In the genomic region with DNA sequence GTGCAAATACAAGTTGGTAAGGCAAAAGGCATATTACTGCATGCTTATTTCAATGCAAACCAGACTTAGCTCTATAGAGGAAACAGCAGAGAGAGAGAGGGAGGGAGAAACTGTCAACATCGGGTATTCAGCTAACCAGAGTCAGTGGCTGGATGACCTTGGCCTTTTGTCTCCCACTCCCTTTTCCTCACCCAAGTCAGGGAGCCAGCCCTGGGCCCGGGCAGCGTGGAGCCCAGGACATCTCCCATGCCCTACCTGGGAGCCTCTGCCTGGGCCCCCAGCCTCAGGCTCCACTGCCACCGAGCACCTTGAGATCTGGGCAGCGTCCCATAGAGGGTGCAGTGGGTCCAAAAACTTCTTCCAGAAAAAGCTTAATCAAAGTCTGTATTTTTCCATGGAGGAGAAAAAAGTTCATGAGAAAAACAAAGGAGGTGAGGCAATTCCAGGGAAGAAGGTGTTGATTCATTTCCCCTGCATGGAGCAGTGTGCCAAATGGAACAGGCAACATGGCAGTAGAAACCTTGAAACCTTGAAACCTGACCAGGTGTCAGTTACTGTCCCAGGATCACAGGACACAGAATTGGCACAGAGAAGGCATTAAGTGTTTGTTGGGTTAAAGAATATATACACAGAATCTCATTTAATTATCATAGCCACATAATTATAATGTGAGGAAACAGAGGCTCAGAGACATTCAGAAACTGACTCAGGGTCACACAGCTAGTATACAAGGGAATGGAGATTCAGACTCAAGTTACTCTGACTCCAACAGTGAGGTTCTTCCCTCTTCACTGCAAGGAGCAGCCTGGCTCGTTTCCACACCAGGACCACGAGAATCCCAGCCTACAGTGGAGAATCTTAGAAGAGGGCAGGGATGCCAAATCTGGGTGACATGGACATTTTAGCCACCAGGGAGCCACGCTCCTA, we compare ENCODE assay signal across 18 cellular contexts. TPM values are rescaled to one million over a fixed set of nuclear protein-coding genes. Genes with fewer than 3 reads are reported as not detected.
DNase-seq lines count a peak whose midpoint lies in the region; ATAC-seq and TF ChIP-seq lines count a peak whose summit lies in the region.
"Had no signal": no experiment of that assay in that cellular context is flagged by ENCODE, and none has a peak within 500 bp of the region (broad histone marks: within the 10 kb centered on the region; RNA-seq: fewer than 3 reads in every experiment).

No MANE protein-coding gene starts in this region.

- no peak overlapping the region for H3K4me2 ChIP-seq in DND-41 (ENCODE audit: insufficient read depth, low read length)
- no peak overlapping the region for H3K4me2 ChIP-seq in Loucy (ENCODE audit: low read depth, low read length, poor library complexity, severe bottlenecking)

- H3F3A ChIP-seq in Loucy (ENCODE audit: low read depth), result no peaks in the 10 kb centered on the region

- H3K9ac ChIP-seq in DND-41 (ENCODE audit: low read depth, low read length), result no peak overlapping the region
- H3K9ac ChIP-seq in Loucy (ENCODE audit: low read depth, low read length, poor library complexity, severe bottlenecking), result no peak overlapping the region

- H3K79me2 ChIP-seq in DND-41 (ENCODE audit: insufficient read depth, low read length), result no peaks in the 10 kb centered on the region
- H3K79me2 ChIP-seq in Loucy (ENCODE audit: insufficient read depth, low read length), result no peaks in the 10 kb centered on the region

- H3K36me3 ChIP-seq in DND-41 (ENCODE audit: insufficient read depth, low read length) (no peaks in the 10 kb centered on the region), Loucy (ENCODE audit: insufficient read depth, low read length) (no peaks in the 10 kb centered on the region)
- H3K36me3 ChIP-seq: esophagus muscularis mucosa, left lung, uterus had no signal

- H3K27me3 ChIP-seq in DND-41 (ENCODE audit: insufficient read depth, low read length, poor library complexity) (no peaks in the 10 kb centered on the region), Loucy (ENCODE audit: insufficient read depth, low read length, poor library complexity, severe bottlenecking) (no peaks in the 10 kb centered on the region)
- H3K27me3 ChIP-seq: left lung, uterus had no signal

- H3K4me1 ChIP-seq in DND-41 (ENCODE audit: insufficient read depth, low read length) (peaks cover 7% of the 10 kb centered on the region), Loucy (ENCODE audit: insufficient read depth, low read length, poor library complexity, severe bottlenecking) (peaks cover 7% of the 10 kb centered on the region)
- H3K4me1 ChIP-seq: esophagus muscularis mucosa, uterus had no signal

- no peak for DNase-seq in DND-41
- DNase-seq in choroid plexus epithelial cell (ENCODE audit: low read depth), result no peak
- DNase-seq in lung microvascular endothelial cell (ENCODE audit: low read depth in 2 of 2), result peak; percentile 69
- no peak for DNase-seq in caudate nucleus (lab: John Stamatoyannopoulos, UW)
- no peak for DNase-seq in germinal center (ENCODE audit: low spot score)
- no peak for DNase-seq in middle frontal gyrus (ENCODE audit: extremely low spot score, low spot score)
- DNase-seq in HuH-7 (ENCODE audit: low spot score), result no peak
- DNase-seq: activated CD4-positive, alpha-beta memory T cell treated with anti-CD3 and anti-CD28 coated beads, Interleukin-2, amount 10 ng/mL, durations not matched to agents 7 days and 5 days; Calu3; left lung; NCI-H1417 treated with DMSO at 0.1 percent for 48 hours; NCI-H345; stimulated activated naive CD8-positive, alpha-beta T cell treated with anti-CD3 and anti-CD28 coated beads, Interleukin-15, amount 100 ng/mL, for 72 hours had no signal

- no peaks in the 10 kb centered on the region for H3K9me3 ChIP-seq in DND-41 (ENCODE audit: insufficient read depth, low read length, severe bottlenecking)
- H3K9me3 ChIP-seq in Loucy (ENCODE audit: insufficient read depth, low read depth, low read length), result no peaks in the 10 kb centered on the region
- H3K9me3 ChIP-seq: esophagus muscularis mucosa, left lung, uterus had no signal

- H4K20me1 ChIP-seq in DND-41 (ENCODE audit: insufficient read depth, low read length) (no peaks in the 10 kb centered on the region), Loucy (ENCODE audit: insufficient read depth, low read length, poor library complexity, severe bottlenecking) (no peaks in the 10 kb centered on the region)

- TF ChIP-seq CTCF in DND-41 (IDR thresholded peaks at IDR 0.05; ENCODE audit: borderline replicate concordance, extremely low read depth, low read length, poor library complexity, severe bottlenecking) (peak; percentile 20), Loucy (conservative IDR thresholded peaks at IDR 0.05; ENCODE audit: low read length) (peak; percentile 46), choroid plexus epithelial cell (conservative IDR thresholded peaks at IDR 0.05; ENCODE audit: low read depth, low read length) (peak; percentile 32)

- no peaks in the 10 kb centered on the region for H3K9me2 ChIP-seq in Loucy (replicated peaks; ENCODE audit: low read depth, low read length)

- 0 out of 2 replicates have a peak overlapping the region, but pooled peaks have one; percentile 9 for H2AFZ ChIP-seq in DND-41 (ENCODE audit: low read depth, low read length)
- H2AFZ ChIP-seq in Loucy (ENCODE audit: low read length), result no peak overlapping the region

- no peak overlapping the region for H3K27ac ChIP-seq in DND-41 (ENCODE audit: low read length)
- H3K27ac ChIP-seq in caudate nucleus (ENCODE audit: low read depth, low read length), result no peak overlapping the region
- H3K27ac ChIP-seq: esophagus muscularis mucosa, left lung, SK-N-MC, uterus had no signal

- H3K4me3 ChIP-seq in DND-41 (ENCODE audit: low read depth in 1 of 2, low read length in 2 of 2), result no peak overlapping the region
- no peak overlapping the region for H3K4me3 ChIP-seq in Loucy (ENCODE audit: low read length, poor library complexity, severe bottlenecking)
- no peak overlapping the region for H3K4me3 ChIP-seq in choroid plexus epithelial cell (ENCODE audit: low read depth, low read length)
- H3K4me3 ChIP-seq: esophagus muscularis mucosa, left lung, SK-N-MC, uterus had no signal

- no peak for ATAC-seq in DND-41 (ENCODE audit: insufficient read depth, low read depth)
- ATAC-seq: left lung; stimulated activated naive CD8-positive, alpha-beta T cell treated with anti-CD3 and anti-CD28 coated beads, Interleukin-15, amount 100 ng/mL, for 72 hours had no signal

RNA-seq across cellular contexts. Expression of a gene that starts 5.8 kb away (rescaled TPM):
- 138 and 166 TPM in 2 replicates for total RNA-seq in lung microvascular endothelial cell

RNA-seq across cellular contexts. Expression of a gene that starts 9.9 kb away (rescaled TPM):
- not detected in 2 replicates for total RNA-seq in lung microvascular endothelial cell
- total RNA-seq: activated CD4-positive, alpha-beta memory T cell treated with anti-CD3 and anti-CD28 coated beads, Interleukin-2, amount 10 ng/mL, durations not matched to agents 7 days and 5 days; esophagus muscularis mucosa; posterior vena cava; uterus had no signal

Comparison
In these comparisons a context has a peak if more than half of its experiments do, and no peak if none do; other contexts are left out.
1. DNase-seq: peak in lung microvascular endothelial cell (2 of 2); none in DND-41 (single experiment), choroid plexus epithelial cell (single experiment), caudate nucleus (0 of 61), germinal center (single experiment), middle frontal gyrus (single experiment) and HuH-7 (single experiment).
2. Peak in every context shown above with its lines, with median percentiles within 50 percentile points of each other: CTCF ChIP-seq.